Comparison of ENCODE assay signal across 1 cellular context in genomic region chr10:79904671-79905321, GRCh38.
TF ChIP-seq lines count a peak whose summit lies in the region.

No MANE protein-coding gene starts in this region.

TF ChIP-seq in HepG2, 621 proteins besides CTCF, POLR2A, EP300 and RAD21 (continued from another document):
- TF ChIP-seq ZGPAT (CRISPR knock-in tag; IDR thresholded peaks at IDR 0.05) (peak; percentile 34; the same call in 1 of the 2 replicates), PITX1 (CRISPR knock-in tag; IDR thresholded peaks at IDR 0.05) (peak; percentile 36; the same call in 1 of the 2 replicates), MBNL3 (CRISPR knock-in tag; conservative IDR thresholded peaks at IDR 0.05) (no peak), ZFX (CRISPR knock-in tag; IDR thresholded peaks at IDR 0.05; ENCODE audit: low read depth) (0 out of 2 replicates have a peak, but pooled peaks have one; percentile 13), AHDC1 (CRISPR knock-in tag; IDR thresholded peaks at IDR 0.05; ENCODE audit: borderline replicate concordance) (no peak), MTA1 (CRISPR knock-in tag; IDR thresholded peaks at IDR 0.05; ENCODE audit: borderline replicate concordance) (no peak), JUND (CRISPR knock-in tag; IDR thresholded peaks at IDR 0.05) (no peak), ZMYM3 (CRISPR knock-in tag; IDR thresholded peaks at IDR 0.05) (peak; percentile 18; the same call in 1 of the 2 replicates), UBTF (CRISPR knock-in tag; IDR thresholded peaks at IDR 0.05) (peak; percentile 34; the same call in 1 of the 2 replicates), HDAC6 (IDR thresholded peaks at IDR 0.05; ENCODE audit: low read depth, low read length) (no peak), ZSCAN29 (CRISPR knock-in tag; conservative IDR thresholded peaks at IDR 0.05) (0 out of 2 replicates have a peak, but pooled peaks have one; percentile 43), RNF2 (conservative IDR thresholded peaks at IDR 0.05; ENCODE audit: low read depth) (0 out of 2 replicates have a peak, but pooled peaks have one; percentile 38), SMARCC2 (IDR thresholded peaks at IDR 0.05) (no peak), ATF2 (CRISPR knock-in tag; IDR thresholded peaks at IDR 0.05) (no peak), ZNF512B (CRISPR knock-in tag; IDR thresholded peaks at IDR 0.05; ENCODE audit: borderline replicate concordance) (0 out of 2 replicates have a peak, but pooled peaks have one; percentile 42), ZNF501 (CRISPR knock-in tag; IDR thresholded peaks at IDR 0.05) (peak; percentile 70), TBX2 (CRISPR knock-in tag; IDR thresholded peaks at IDR 0.05; ENCODE audit: borderline replicate concordance) (peak; percentile 33; the same call in 1 of the 2 replicates), ZNF121 (CRISPR knock-in tag; IDR thresholded peaks at IDR 0.05) (no peak), EED (CRISPR knock-in tag; IDR thresholded peaks at IDR 0.05) (peak; percentile 70; the same call in 1 of the 2 replicates), BRF2 (CRISPR knock-in tag; IDR thresholded peaks at IDR 0.05) (no peak), ZNF263 (CRISPR knock-in tag; IDR thresholded peaks at IDR 0.05) (peak; percentile 93), ZNF460 (CRISPR knock-in tag; IDR thresholded peaks at IDR 0.05; ENCODE audit: borderline replicate concordance) (no peak), MTF2 (CRISPR knock-in tag; IDR thresholded peaks at IDR 0.05; ENCODE audit: borderline replicate concordance) (peak; percentile 55; the same call in 1 of the 2 replicates), ZNF572 (CRISPR knock-in tag; IDR thresholded peaks at IDR 0.05) (0 out of 2 replicates have a peak, but pooled peaks have one; percentile 22), SNRNP70 (IDR thresholded peaks at IDR 0.05; ENCODE audit: low read depth, low read length) (no peak), ZNF337 (CRISPR knock-in tag; IDR thresholded peaks at IDR 0.05; ENCODE audit: borderline replicate concordance, low read depth) (no peak), KLF16 (CRISPR knock-in tag; IDR thresholded peaks at IDR 0.05) (no peak), LRRFIP1 (CRISPR knock-in tag; conservative IDR thresholded peaks at IDR 0.05) (no peak), HINFP (CRISPR knock-in tag; IDR thresholded peaks at IDR 0.05; ENCODE audit: low read depth) (peak; percentile 97), TFAP4 (IDR thresholded peaks at IDR 0.05; ENCODE audit: borderline replicate concordance, low read depth) (peak; percentile 60; the same call in 1 of the 2 replicates), CBX2 (IDR thresholded peaks at IDR 0.05; ENCODE audit: low read depth, low read length) (no peak), CBX2 (CRISPR knock-in tag; IDR thresholded peaks at IDR 0.05; ENCODE audit: low read depth) (peak; percentile 49)
TF ChIP-seq in HepG2: peak in this region for 24.
